In genomic region chr3:49377483-49377882, GRCh38 we compare ENCODE assay signal across 7 cellular contexts. TPM values are rescaled to one million over a fixed set of nuclear protein-coding genes. Genes with fewer than 3 reads are reported as not detected.
DNase-seq lines count a peak whose midpoint lies in the region; ATAC-seq and TF ChIP-seq lines count a peak whose summit lies in the region.

No MANE protein-coding gene starts in this region.

- ATAC-seq in gastroesophageal sphincter (peak; percentile 50), GM21423 (IDR thresholded peaks at IDR 0.05; ENCODE audit: unreplicated experiment) (no peak)
- ATAC-seq in stimulated activated memory B cell treated with anti-CD40 and anti-IgM and Interleukin-4, amounts not matched to agents 10 μg/mL and 1 μg/mL and 100 μg/mL, for 72 hours: peak; percentile 72

- peaks cover 0 to 79% (median 9%) of the 10 kb centered on the region in 3 donors for H3K4me1 ChIP-seq in gastroesophageal sphincter
- peaks cover 0 to 31% (median 14%) of the 10 kb centered on the region in 4 donors for H3K4me1 ChIP-seq in transverse colon

- no peaks in the 10 kb centered on the region for H3K27me3 Mint-ChIP-seq in stimulated activated memory B cell treated with anti-CD40 and anti-IgM and Interleukin-4, amounts not matched to agents 10 μg/mL and 1 μg/mL and 100 μg/mL, for 72 hours

- H3K4me3 ChIP-seq in gastroesophageal sphincter (no peak overlapping the region), transverse colon (no peak overlapping the region)

- peak overlapping the region; percentile 79 for H3K27ac Mint-ChIP-seq in stimulated activated memory B cell treated with anti-CD40 and anti-IgM and Interleukin-4, amounts not matched to agents 10 μg/mL and 1 μg/mL and 100 μg/mL, for 72 hours

- peaks cover 9% of the 10 kb centered on the region for H3K9me3 Mint-ChIP-seq in stimulated activated memory B cell treated with anti-CD40 and anti-IgM and Interleukin-4, amounts not matched to agents 10 μg/mL and 1 μg/mL and 100 μg/mL, for 72 hours

- intact Hi-C loops in transverse colon (cut with DNase I; ENCODE audit: low total_unique reads): no loop called here

- H3K4me3 Mint-ChIP-seq in stimulated activated memory B cell treated with anti-CD40 and anti-IgM and Interleukin-4, amounts not matched to agents 10 μg/mL and 1 μg/mL and 100 μg/mL, for 72 hours: peak overlapping the region; percentile 25

- no peak for TF ChIP-seq EP300 in gastroesophageal sphincter (IDR thresholded peaks at IDR 0.05)
- TF ChIP-seq EP300 in transverse colon (IDR thresholded peaks at IDR 0.05; ENCODE audit: low read depth): no peak

- H3K27ac ChIP-seq in gastroesophageal sphincter: no peak overlapping the region
- no peak overlapping the region for H3K27ac ChIP-seq in transverse colon

- peaks cover 0 to 29% of the 10 kb centered on the region in 2 donors for H3K36me3 ChIP-seq in gastroesophageal sphincter
- peaks cover 0 to 28% (median 13%) of the 10 kb centered on the region in 4 donors for H3K36me3 ChIP-seq in transverse colon

- TF ChIP-seq CTCF in gastroesophageal sphincter (IDR thresholded peaks at IDR 0.05) (no peak), transverse colon (IDR thresholded peaks at IDR 0.05) (no peak)

- WGBS in gastroesophageal sphincter (ENCODE audit: low coverage in 1 of 2), 2 donors: 57 to 60% methylated on average over 1 of the region's 1 CpG
- WGBS in transverse colon (ENCODE audit: low coverage in 1 of 2), 2 donors: 82% methylated on average over 1 of the region's 1 CpG; no CpG with 5 or more reads in 1 of the 2 donors

- H3K27me3 ChIP-seq in gastroesophageal sphincter (no peaks in the 10 kb centered on the region), transverse colon (no peaks in the 10 kb centered on the region)

- peaks cover 48% of the 10 kb centered on the region for H3K4me1 Mint-ChIP-seq in stimulated activated memory B cell treated with anti-CD40 and anti-IgM and Interleukin-4, amounts not matched to agents 10 μg/mL and 1 μg/mL and 100 μg/mL, for 72 hours

- H3K36me3 Mint-ChIP-seq in stimulated activated memory B cell treated with anti-CD40 and anti-IgM and Interleukin-4, amounts not matched to agents 10 μg/mL and 1 μg/mL and 100 μg/mL, for 72 hours: peaks cover 53% of the 10 kb centered on the region

- no peak for TF ChIP-seq POLR2A in gastroesophageal sphincter (IDR thresholded peaks at IDR 0.05)
- TF ChIP-seq POLR2A in transverse colon (IDR thresholded peaks at IDR 0.05): no peak

- DNase-seq in M059J (ENCODE audit: low read depth): peak; percentile 58
- DNase-seq in activated CD8-positive, alpha-beta memory T cell treated with anti-CD3 and anti-CD28 coated beads for 4 hours (ENCODE audit: low read depth in 2 of 2): peak; percentile 27 to 45
- DNase-seq in NCI-H1436 (lab: John Stamatoyannopoulos, UW): no peak
- no peak for DNase-seq in transverse colon

- in situ Hi-C loops in transverse colon (cut with MboI; ENCODE audit: low pct_ligation_motif_present in 1 of 4, low pct_unique_long_range_greater_than_20kb in 1 of 4, low sequenced_read_pairs in 3 of 4): no loop called here

- H3K9me3 ChIP-seq in gastroesophageal sphincter (no peaks in the 10 kb centered on the region), transverse colon (no peaks in the 10 kb centered on the region)

RNA-seq across cellular contexts. Expression of gene GPX1, which starts 19.3 kb away (rescaled TPM):
- 169 and 207 TPM in 2 replicates for total RNA-seq in M059J (2014; rRNA removed; shearing (Covaris generic))
- 100 to 1,000 TPM; 129 to 285 (median 209) TPM for total RNA-seq in gastroesophageal sphincter
- 100 to 1,000 TPM; 155 to 485 (median 274) TPM for total RNA-seq in transverse colon

RNA-seq across cellular contexts. Expression of gene RHOA, which starts 34.3 kb away (rescaled TPM):
- 398 and 500 TPM in 2 replicates for total RNA-seq in M059J (2014; rRNA removed; shearing (Covaris generic))
- 100 to 1,000 TPM; 401 to 524 (median 476) TPM for total RNA-seq in gastroesophageal sphincter
- total RNA-seq in transverse colon: 100 to 1,000 TPM; 302 to 526 (median 401) TPM

RNA-seq across cellular contexts. Expression of gene TCTA, which starts 34.7 kb away (rescaled TPM):
- total RNA-seq in M059J (2014; rRNA removed; shearing (Covaris generic)): 22.4 and 27.3 TPM in 2 replicates
- total RNA-seq in gastroesophageal sphincter (10 to 100 TPM; 18.6 to 32.1 (median 25.6) TPM), transverse colon (10 to 100 TPM in 3 of 4 donors, 1 to 10 TPM in 1; 7.8 to 59.8 (median 38.6) TPM)

RNA-seq across cellular contexts. Expression of gene USP4, which starts 37.6 kb away (rescaled TPM):
- 11.1 and 13.9 TPM in 2 replicates for total RNA-seq in M059J (2014; rRNA removed; shearing (Covaris generic))
- total RNA-seq in gastroesophageal sphincter (10 to 100 TPM; 15.8 to 36.9 (median 29.8) TPM), transverse colon (10 to 100 TPM; 11.1 to 39.6 (median 27.0) TPM)

RNA-seq across cellular contexts. Expression of gene AMT, which starts 44.8 kb away (rescaled TPM):
- total RNA-seq in M059J (2014; rRNA removed; shearing (Covaris generic)): 0.12 and 0.32 TPM in 2 replicates
- total RNA-seq in gastroesophageal sphincter (10 to 100 TPM in 1 of 4 donors, 1 to 10 TPM in 2, under 1 TPM in 1; 0.32 to 11.4 (median 7.6) TPM), transverse colon (10 to 100 TPM; 13.5 to 58.3 (median 20.3) TPM)

Comparison
In these comparisons a context has a peak if more than half of its experiments do, and no peak if none do; other contexts are left out.
1. DNase-seq: peak in M059J (single experiment) and activated CD8-positive, alpha-beta memory T cell treated with anti-CD3 and anti-CD28 coated beads for 4 hours (2 of 2); none in NCI-H1436 (single experiment) and transverse colon (single experiment).